14 cellular contexts compared by ENCODE assay signal in genomic region chr4:182547435-182547834, GRCh38.
DNase-seq lines count a peak whose midpoint lies in the region; ATAC-seq, FAIRE-seq and TF ChIP-seq lines count a peak whose summit lies in the region.
"Had no signal": no experiment of that assay in that cellular context is flagged by ENCODE, and none has a peak within 500 bp of the region (broad histone marks: within the 10 kb centered on the region; RNA-seq: fewer than 3 reads in every experiment).

No MANE protein-coding gene starts in this region.

- H3K4me3 ChIP-seq in lower leg skin (ENCODE audit: low read depth, poor library complexity, severe bottlenecking) = no peak overlapping the region
- H3K4me3 ChIP-seq: BLaER1 treated with 17β-estradiol and CSF1 and Interleukin-3, amounts not matched to agents 10 nM and 100 nM had no signal

- no peak for TF ChIP-seq CTCF in lower leg skin (IDR thresholded peaks at IDR 0.05)

- 93% methylated on average over 4 of the region's 4 CpGs for WGBS in lower leg skin, 2 donors

- FAIRE-seq in GM12892 (lab: Jason Lieb, UNC) = no peak
- FAIRE-seq: HTR-8/SVneo had no signal

- intact Hi-C loops in lower leg skin (cut with DNase I; ENCODE audit: low total_unique reads) = no loop called here

- ATAC-seq in GM19025 (IDR thresholded peaks at IDR 0.05; ENCODE audit: low read depth, unreplicated experiment) (peak; percentile 100), GM21786 (IDR thresholded peaks at IDR 0.05; ENCODE audit: unreplicated experiment) (peak; percentile 99), HG03175 (IDR thresholded peaks at IDR 0.05; ENCODE audit: unreplicated experiment) (peak; percentile 100)
- ATAC-seq: PC-3 had no signal

- DNase-seq in GM12892 (ENCODE audit: insufficient read length) (peak; percentile 1), lower leg skin (ENCODE audit: low spot score in 2 of 2) (no peak), NCI-H187 (lab: John Stamatoyannopoulos, UW) (no peak), H4 (ENCODE audit: low spot score) (no peak), DMS53 (lab: John Stamatoyannopoulos, UW) (no peak)
- DNase-seq: GF-D8, NCI-H1436 treated with DMSO at 0.1 percent for 48 hours, PC-3, T1000 had no signal

- no peak for TF ChIP-seq POLR2A in GM12892 (IDR thresholded peaks at IDR 0.05; ENCODE audit: low read depth, low read length)
- TF ChIP-seq POLR2A in lower leg skin (IDR thresholded peaks at IDR 0.05) = no peak
